Comparison of ENCODE assay signal across 18 cellular contexts in the genomic region with DNA sequence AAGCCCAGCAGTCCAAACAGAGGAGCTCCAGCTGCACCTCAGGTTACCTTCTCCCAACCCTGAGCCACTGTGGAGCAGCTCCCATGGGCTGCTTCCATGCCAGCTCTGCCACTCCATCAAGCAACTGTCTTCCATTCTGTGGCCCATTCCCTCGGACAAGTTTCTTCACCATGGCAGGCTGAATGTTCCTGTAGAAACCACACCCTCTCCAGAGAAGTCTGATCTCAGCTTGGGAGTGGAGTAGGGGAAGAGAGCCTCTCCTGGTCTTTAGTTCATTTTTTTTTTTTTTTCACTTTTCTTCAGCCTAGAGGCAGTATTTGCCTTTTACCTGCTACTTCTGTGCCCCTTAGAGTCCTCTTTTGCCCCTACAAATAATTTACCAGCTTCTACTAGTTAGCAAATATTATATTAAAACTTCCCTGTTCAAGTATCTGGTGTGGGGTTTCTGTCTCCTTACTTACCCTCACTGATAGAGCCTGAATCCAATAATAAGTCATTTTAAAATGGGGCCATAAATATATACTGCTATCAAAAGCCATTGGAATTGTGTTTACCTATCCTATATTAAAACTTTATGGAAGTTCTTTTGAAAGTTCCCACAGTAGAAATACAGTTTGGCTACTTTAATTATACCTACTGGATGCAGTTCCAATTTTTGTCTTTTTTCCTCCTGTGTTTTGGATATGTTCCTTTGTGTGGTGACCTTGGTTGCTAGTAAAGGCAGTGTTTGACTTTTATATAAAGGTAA. TPM values are rescaled to one million over a fixed set of nuclear protein-coding genes. Genes with fewer than 3 reads are reported as not detected.
DNase-seq lines count a peak whose midpoint lies in the region; ATAC-seq and TF ChIP-seq lines count a peak whose summit lies in the region.
"Had no signal": no experiment of that assay in that cellular context is flagged by ENCODE, and none has a peak within 500 bp of the region (broad histone marks: within the 10 kb centered on the region; RNA-seq: fewer than 3 reads in every experiment).

No MANE protein-coding gene starts in this region.

- H3K27me3 Mint-ChIP-seq in WTC11 (ENCODE audit: low read depth) = no peaks in the 10 kb centered on the region
- peaks cover 0 to 1% of the 10 kb centered on the region in 2 donors for H3K27me3 Mint-ChIP-seq in CD8-positive, alpha-beta memory T cell

- H3K9me3 Mint-ChIP-seq in WTC11 = peaks cover 4% of the 10 kb centered on the region; the same call in 1 of the 2 replicates
- H3K9me3 Mint-ChIP-seq in CD8-positive, alpha-beta memory T cell = peaks cover 0 to 2% (median 0%) of the 10 kb centered on the region in 5 donors

- no peak overlapping the region for H3K4me3 Mint-ChIP-seq in WTC11
- no peak overlapping the region for H3K4me3 Mint-ChIP-seq in CD8-positive, alpha-beta memory T cell

- H3K4me1 ChIP-seq in left lung (no peaks in the 10 kb centered on the region), upper lobe of right lung (no peaks in the 10 kb centered on the region)
- no peaks in the 10 kb centered on the region for H3K4me1 ChIP-seq in CD8-positive, alpha-beta memory T cell (ENCODE audit: insufficient read depth, low read length)

- H3K27ac ChIP-seq in left lung (no peak overlapping the region), upper lobe of right lung (no peak overlapping the region)
- H3K27ac ChIP-seq in CD8-positive, alpha-beta memory T cell (ENCODE audit: low read depth, low read length) = no peak overlapping the region
- H3K27ac ChIP-seq: C4-2B had no signal

- H3K27me3 ChIP-seq in left lung = no peaks in the 10 kb centered on the region
- no peaks in the 10 kb centered on the region for H3K27me3 ChIP-seq in upper lobe of right lung
- no peaks in the 10 kb centered on the region for H3K27me3 ChIP-seq in CD8-positive, alpha-beta memory T cell (ENCODE audit: insufficient read depth, low read length, poor library complexity, severe bottlenecking)

- no peak overlapping the region; the same call in 1 of the 2 replicates for H3K27ac Mint-ChIP-seq in WTC11
- peak overlapping the region in 1 of 8 donors; percentile 15 for H3K27ac Mint-ChIP-seq in CD8-positive, alpha-beta memory T cell

- POLR2A ChIA-PET in WTC11 (lab: Charles Lee) = no interaction called here
- POLR2A ChIA-PET in CD8-positive, alpha-beta memory T cell (lab: Charles Lee) = no interaction called here

- H3K4me3 ChIP-seq in left lung (no peak overlapping the region), upper lobe of right lung (no peak overlapping the region)
- no peak overlapping the region for H3K4me3 ChIP-seq in CD8-positive, alpha-beta memory T cell (ENCODE audit: low read length)

- H3K4me1 Mint-ChIP-seq in WTC11 = peaks cover 10% of the 10 kb centered on the region
- no peaks in the 10 kb centered on the region for H3K4me1 Mint-ChIP-seq in CD8-positive, alpha-beta memory T cell

- CTCF ChIA-PET in WTC11 (lab: Charles Lee) = interaction anchor here (0.7 to 1.8 kb wide), 3 partner anchors 60 to 326 kb away, joined by 4 to 10 read pairs (median 5); no protein-coding TSS in a partner anchor
- CTCF ChIA-PET in CD8-positive, alpha-beta memory T cell (lab: Charles Lee) = interaction anchor here (0.8 kb wide), 1 partner anchor 59 kb away, joined by 3 read pairs; no protein-coding TSS in a partner anchor

- peaks cover 0 to 2% of the 10 kb centered on the region in 2 donors for H3K9me3 ChIP-seq in left lung
- no peaks in the 10 kb centered on the region for H3K9me3 ChIP-seq in upper lobe of right lung
- no peaks in the 10 kb centered on the region for H3K9me3 ChIP-seq in CD8-positive, alpha-beta memory T cell (ENCODE audit: low read length)

- ATAC-seq in WTC11 = peak; percentile 18
- peak; percentile 79 for ATAC-seq in left lung
- peak; percentile 56 for ATAC-seq in upper lobe of right lung
- no peak for ATAC-seq in GM19455 (IDR thresholded peaks at IDR 0.05; ENCODE audit: unreplicated experiment)

- intact Hi-C loops in left lung (cut with DNase I) (no loop called here), upper lobe of right lung (cut with DNase I) (no loop called here)

- H3K36me3 ChIP-seq in left lung (peaks cover 0 to 14% of the 10 kb centered on the region in 2 donors), upper lobe of right lung (peaks cover 17% of the 10 kb centered on the region)
- no peaks in the 10 kb centered on the region for H3K36me3 ChIP-seq in CD8-positive, alpha-beta memory T cell (ENCODE audit: insufficient read depth, low read length)

- TF ChIP-seq CTCF in WTC11 (IDR thresholded peaks at IDR 0.05) (no peak), left lung (IDR thresholded peaks at IDR 0.05) (no peak), upper lobe of right lung (IDR thresholded peaks at IDR 0.05) (no peak)

- H3K36me3 Mint-ChIP-seq in WTC11 = no peaks in the 10 kb centered on the region
- peaks cover 3 to 8% (median 4%) of the 10 kb centered on the region in 3 donors for H3K36me3 Mint-ChIP-seq in CD8-positive, alpha-beta memory T cell

- DNase-seq in NCI-H69 (lab: John Stamatoyannopoulos, UW) = peak; percentile 10
- no peak for DNase-seq in WTC11 (ENCODE audit: low spot score)
- no peak for DNase-seq in left lung
- DNase-seq in upper lobe of right lung = no peak
- no peak for DNase-seq in CD8-positive, alpha-beta memory T cell
- no peak for DNase-seq in stimulated activated CD4-positive, alpha-beta T cell treated with anti-CD3 and anti-CD28 coated beads, Interleukin-2, amount 100 ng/mL, for 24 hours
- DNase-seq: AML-193, GDM1, NCI-H1105, NCI-H2081 treated with DMSO at 0.1 percent for 48 hours, NCI-H2227 treated with DMSO at 0.1 percent for 48 hours, NCI-H510A treated with DMSO at 0.1 percent for 48 hours, RPMI8226, SIG-M5 had no signal

TF ChIP-seq in WTC11, 78 proteins besides CTCF, POLR2A, EP300 and RAD21:
- TF ChIP-seq ZBTB21 (CRISPR knock-in tag; IDR thresholded peaks at IDR 0.05; ENCODE audit: borderline replicate concordance) = no peak
- TF ChIP-seq, protein P1, sequence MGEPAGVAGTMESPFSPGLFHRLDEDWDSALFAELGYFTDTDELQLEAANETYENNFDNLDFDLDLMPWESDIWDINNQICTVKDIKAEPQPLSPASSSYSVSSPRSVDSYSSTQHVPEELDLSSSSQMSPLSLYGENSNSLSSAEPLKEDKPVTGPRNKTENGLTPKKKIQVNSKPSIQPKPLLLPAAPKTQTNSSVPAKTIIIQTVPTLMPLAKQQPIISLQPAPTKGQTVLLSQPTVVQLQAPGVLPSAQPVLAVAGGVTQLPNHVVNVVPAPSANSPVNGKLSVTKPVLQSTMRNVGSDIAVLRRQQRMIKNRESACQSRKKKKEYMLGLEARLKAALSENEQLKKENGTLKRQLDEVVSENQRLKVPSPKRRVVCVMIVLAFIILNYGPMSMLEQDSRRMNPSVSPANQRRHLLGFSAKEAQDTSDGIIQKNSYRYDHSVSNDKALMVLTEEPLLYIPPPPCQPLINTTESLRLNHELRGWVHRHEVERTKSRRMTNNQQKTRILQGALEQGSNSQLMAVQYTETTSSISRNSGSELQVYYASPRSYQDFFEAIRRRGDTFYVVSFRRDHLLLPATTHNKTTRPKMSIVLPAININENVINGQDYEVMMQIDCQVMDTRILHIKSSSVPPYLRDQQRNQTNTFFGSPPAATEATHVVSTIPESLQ (CRISPR knock-in tag; IDR thresholded peaks at IDR 0.05) = no peak
- TF ChIP-seq, protein P2, sequence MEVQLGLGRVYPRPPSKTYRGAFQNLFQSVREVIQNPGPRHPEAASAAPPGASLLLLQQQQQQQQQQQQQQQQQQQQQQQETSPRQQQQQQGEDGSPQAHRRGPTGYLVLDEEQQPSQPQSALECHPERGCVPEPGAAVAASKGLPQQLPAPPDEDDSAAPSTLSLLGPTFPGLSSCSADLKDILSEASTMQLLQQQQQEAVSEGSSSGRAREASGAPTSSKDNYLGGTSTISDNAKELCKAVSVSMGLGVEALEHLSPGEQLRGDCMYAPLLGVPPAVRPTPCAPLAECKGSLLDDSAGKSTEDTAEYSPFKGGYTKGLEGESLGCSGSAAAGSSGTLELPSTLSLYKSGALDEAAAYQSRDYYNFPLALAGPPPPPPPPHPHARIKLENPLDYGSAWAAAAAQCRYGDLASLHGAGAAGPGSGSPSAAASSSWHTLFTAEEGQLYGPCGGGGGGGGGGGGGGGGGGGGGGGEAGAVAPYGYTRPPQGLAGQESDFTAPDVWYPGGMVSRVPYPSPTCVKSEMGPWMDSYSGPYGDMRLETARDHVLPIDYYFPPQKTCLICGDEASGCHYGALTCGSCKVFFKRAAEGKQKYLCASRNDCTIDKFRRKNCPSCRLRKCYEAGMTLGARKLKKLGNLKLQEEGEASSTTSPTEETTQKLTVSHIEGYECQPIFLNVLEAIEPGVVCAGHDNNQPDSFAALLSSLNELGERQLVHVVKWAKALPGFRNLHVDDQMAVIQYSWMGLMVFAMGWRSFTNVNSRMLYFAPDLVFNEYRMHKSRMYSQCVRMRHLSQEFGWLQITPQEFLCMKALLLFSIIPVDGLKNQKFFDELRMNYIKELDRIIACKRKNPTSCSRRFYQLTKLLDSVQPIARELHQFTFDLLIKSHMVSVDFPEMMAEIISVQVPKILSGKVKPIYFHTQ (CRISPR knock-in tag; IDR thresholded peaks at IDR 0.05) = no peak

RNA-seq across cellular contexts. Expression of a gene that starts 11.7 kb away (rescaled TPM):
- total RNA-seq in WTC11 (2021) (0.05 to 0.26 TPM in 2 of 3 replicates, not detected in the other), left lung (under 1 TPM; 0.13 to 0.61 TPM), upper lobe of right lung (0.14 TPM)
- not detected for total RNA-seq in CD8-positive, alpha-beta memory T cell
- polyA plus RNA-seq in CD8-positive, alpha-beta memory T cell = not detected
- total RNA-seq: Daoy, H4 had no signal
